In genomic region chr2:26640781-26641564, GRCh38 we compare ENCODE assay signal across 16 cellular contexts. TPM values are rescaled to one million over a fixed set of nuclear protein-coding genes. Genes with fewer than 3 reads are reported as not detected.
A peak's percentile ranks its signal among the peaks of the same experiment; 100 is the strongest.
DNase-seq lines count a peak whose midpoint lies in the region; ATAC-seq, FAIRE-seq and TF ChIP-seq lines count a peak whose summit lies in the region.
"Had no signal": no experiment of that assay in that cellular context is flagged by ENCODE, and none has a peak within 500 bp of the region (broad histone marks: within the 10 kb centered on the region; RNA-seq: fewer than 3 reads in every experiment).

TSS of gene CIB4 (minus strand) at chr2:26641366. CDS start at chr2:26641314, 52 bp downstream.

- H3K4me1 ChIP-seq in HepG2 (ENCODE audit: insufficient read depth, low read length) (no peaks in the 10 kb centered on the region), right lobe of liver (no peaks in the 10 kb centered on the region)

- DNase-seq in HepG2 (ENCODE audit: low spot score) (no peak), right lobe of liver (no peak), astrocyte of the hippocampus (ENCODE audit: low read depth, low spot score) (peak; percentile 33), left kidney (ENCODE audit: low read depth, low spot score) (peak; percentile 56), COR-L47 (lab: John Stamatoyannopoulos, UW) (no peak), Right ventricle myocardium inferior (ENCODE audit: missing footprints) (no peak)
- no peak for DNase-seq in natural killer cell treated with Interleukin-12 subunit alpha and Interleukin-12 subunit beta and Interleukin-15 and Interleukin-18, amount 100 ng/mL, for 72 hours (ENCODE audit: low spot score)
- DNase-seq: activated T-cell treated with anti-CD3 and anti-CD28 coated beads for 4 hours, amygdala, nucleus accumbens had no signal

- H3K4me1 Mint-ChIP-seq in natural killer cell treated with Interleukin-12 subunit alpha and Interleukin-12 subunit beta and Interleukin-15 and Interleukin-18, amount 100 ng/mL, for 72 hours (ENCODE audit: low read depth in 2 of 2), result peaks cover 6 to 11% of the 10 kb centered on the region in 2 donors

- BruUV-seq in HepG2 (replicated peaks; lab: Mats Ljungman, UMichigan), result no TSS peak

- in situ Hi-C loops in HepG2 (cut with HindIII; ENCODE audit: extremely low pct_ligation_motif_present, low pct_unique_long_range_greater_than_20kb), result no loop called here

- no peak within 1 kb of the TSS for H2AFZ ChIP-seq in HepG2 (ENCODE audit: low read length)

- H3K27ac ChIP-seq in HepG2 (ENCODE audit: extremely low read length, insufficient read depth, low read length), result no peak within 1 kb of the TSS
- no peak within 1 kb of the TSS for H3K27ac ChIP-seq in right lobe of liver
- H3K27ac ChIP-seq: gastroesophageal sphincter had no signal

- H3K36me3 Mint-ChIP-seq in natural killer cell treated with Interleukin-12 subunit alpha and Interleukin-12 subunit beta and Interleukin-15 and Interleukin-18, amount 100 ng/mL, for 72 hours, result no peaks in the 10 kb centered on the region

- no peak within 1 kb of the TSS for H3K4me2 ChIP-seq in HepG2 (ENCODE audit: low read depth, low read length)
- H3K4me2 ChIP-seq: SK-N-SH had no signal

- no peaks in the 10 kb centered on the region; the same call in 1 of the 2 replicates for H4K20me1 ChIP-seq in HepG2 (ENCODE audit: insufficient read depth, low read length)

- CTCF ChIA-PET in HepG2 (lab: Yijun Ruan, JAX; ENCODE audit: low intra/inter-chr PET ratio, low total read pairs), result no interaction called here

- POLR2A ChIA-PET in HepG2 (lab: Yijun Ruan, JAX), result no interaction called here

- intact Hi-C loops in HepG2 (cut with micrococcal nuclease; ENCODE audit: unreplicated experiment), result no loop called here
- intact Hi-C loops in right lobe of liver (cut with DNase I), result no loop called here
- intact Hi-C loops in Right ventricle myocardium inferior (cut with DNase I), result no loop called here

- H3K9me3 Mint-ChIP-seq in natural killer cell treated with Interleukin-12 subunit alpha and Interleukin-12 subunit beta and Interleukin-15 and Interleukin-18, amount 100 ng/mL, for 72 hours, result no peaks in the 10 kb centered on the region

- no peaks in the 10 kb centered on the region for H3K79me2 ChIP-seq in HepG2 (ENCODE audit: insufficient read depth, low read length)

- H3K27me3 ChIP-seq in HepG2 (ENCODE audit: control insufficient read depth in 1 of 2, insufficient read depth in 2 of 2, low read length in 2 of 2) (peaks cover 3 to 66% of the 10 kb centered on the region in 2 experiments; a peak in 3 of 5 replicates), right lobe of liver (no peaks in the 10 kb centered on the region)

- peaks cover 17 to 36% of the 10 kb centered on the region in 2 donors for H3K27me3 Mint-ChIP-seq in natural killer cell treated with Interleukin-12 subunit alpha and Interleukin-12 subunit beta and Interleukin-15 and Interleukin-18, amount 100 ng/mL, for 72 hours

- H3K4me3 ChIP-seq in HepG2 (replicated peaks in 1 of 3; ENCODE audit: insufficient read depth in 1 of 3, low read depth in 2 of 3, low read length in 3 of 3) (no peak within 1 kb of the TSS), right lobe of liver (no peak within 1 kb of the TSS)
- H3K4me3 ChIP-seq: gastroesophageal sphincter had no signal

- WGBS in HepG2 (ENCODE audit: low lambda C conversion rate), result 29% methylated on average over 8 of the region's 8 CpGs
- 59% methylated on average over 5 of the region's 8 CpGs for WGBS in right lobe of liver (ENCODE audit: insufficient coverage, low coverage, low lambda C conversion rate, missing lambda C conversion rate)

- no peak for TF ChIP-seq EP300 in HepG2 (IDR thresholded peaks at IDR 0.05; ENCODE audit: low read depth in 2 of 2, low read length in 2 of 2)
- TF ChIP-seq EP300 in HepG2 (CRISPR knock-in tag; IDR thresholded peaks at IDR 0.05; ENCODE audit: borderline replicate concordance), result no peak

- H3K36me3 ChIP-seq in HepG2 (replicated peaks in 1 of 2; ENCODE audit: control insufficient read depth in 1 of 2, insufficient read depth in 2 of 2, low read length in 2 of 2) (no peaks in the 10 kb centered on the region), right lobe of liver (no peaks in the 10 kb centered on the region)
- H3K36me3 ChIP-seq: gastroesophageal sphincter had no signal

- TF ChIP-seq CTCF in HepG2 (CRISPR knock-in tag; IDR thresholded peaks at IDR 0.05) (no peak), right lobe of liver (IDR thresholded peaks at IDR 0.05) (no peak)

- FAIRE-seq in HepG2 (lab: Jason Lieb, UNC), result no peak
- FAIRE-seq: GM12891 had no signal

- no peaks in the 10 kb centered on the region for H3K9me3 ChIP-seq in HepG2 (ENCODE audit: low read length)
- no peaks in the 10 kb centered on the region for H3K9me3 ChIP-seq in right lobe of liver
- H3K9me3 ChIP-seq: gastroesophageal sphincter, SK-N-SH had no signal

- no peak for TF ChIP-seq RAD21 in HepG2 (CRISPR knock-in tag; IDR thresholded peaks at IDR 0.05)

- no peak within 1 kb of the TSS for H3K27ac Mint-ChIP-seq in natural killer cell treated with Interleukin-12 subunit alpha and Interleukin-12 subunit beta and Interleukin-15 and Interleukin-18, amount 100 ng/mL, for 72 hours

- ATAC-seq in HepG2 (no peak), right lobe of liver (no peak), Right ventricle myocardium inferior (no peak), HG02610 (IDR thresholded peaks at IDR 0.05; ENCODE audit: unreplicated experiment) (no peak)
- ATAC-seq in natural killer cell treated with Interleukin-12 subunit alpha and Interleukin-12 subunit beta and Interleukin-15 and Interleukin-18, amount 100 ng/mL, for 72 hours, result no peak
- ATAC-seq: gastroesophageal sphincter had no signal

- no peak within 1 kb of the TSS for H3K9ac ChIP-seq in HepG2 (ENCODE audit: insufficient read depth, low read depth, low read length)
- H3K9ac ChIP-seq: SK-N-SH had no signal

- TF ChIP-seq POLR2A in HepG2 (IDR thresholded peaks at IDR 0.05; ENCODE audit: insufficient read depth in 1 of 2, low read depth in 2 of 2, low read length in 2 of 2) (no peak), right lobe of liver (IDR thresholded peaks at IDR 0.05) (no peak)

- no peak within 1 kb of the TSS for H3K4me3 Mint-ChIP-seq in natural killer cell treated with Interleukin-12 subunit alpha and Interleukin-12 subunit beta and Interleukin-15 and Interleukin-18, amount 100 ng/mL, for 72 hours

TF ChIP-seq in HepG2, 621 proteins besides CTCF, POLR2A, EP300 and RAD21:
- TF ChIP-seq RFX1 (IDR thresholded peaks at IDR 0.05) (peak; percentile 47), MAFF (IDR thresholded peaks at IDR 0.05; ENCODE audit: low read depth, low read length) (peak; percentile 46), ZSCAN12 (CRISPR knock-in tag; IDR thresholded peaks at IDR 0.05) (no peak), MAFK (conservative IDR thresholded peaks at IDR 0.05 in 1 of 2, IDR thresholded peaks at IDR 0.05 in 1 of 2; ENCODE audit: low read length in 2 of 2) (peak; percentile 46 to 47; a peak in 3 of 4 replicates)

RNA-seq across cellular contexts. Expression of gene CIB4, which starts in this region (rescaled TPM):
- not detected in 2 replicates for total RNA-seq in HepG2 (2016; rRNA removed; fragmentation: Illumina TruSeq; extraction: Trizol)
- not detected in 2 replicates for total RNA-seq in HepG2 (2016; cell fraction: cytosol; rRNA removed; fragmentation: Illumina TruSeq; extraction: Trizol; ENCODE audit: low read depth)
- not detected in 2 replicates for total RNA-seq in HepG2 (2016; cell fraction: insoluble cytoplasmic fraction; rRNA removed; fragmentation: Illumina TruSeq; extraction: Trizol)
- total RNA-seq in HepG2 (2016; cell fraction: membrane; rRNA removed; fragmentation: Illumina TruSeq; extraction: Trizol), result not detected in 2 replicates
- not detected in 2 replicates for total RNA-seq in HepG2 (2016; cell fraction: nucleus; rRNA removed; fragmentation: Illumina TruSeq; extraction: Trizol)
- polyA plus RNA-seq in HepG2 (2011; rRNA removed), result not detected in 2 replicates
- polyA plus RNA-seq in HepG2 (2011; cell fraction: cytosol; rRNA removed), result not detected in 2 replicates
- not detected in 2 replicates for polyA plus RNA-seq in HepG2 (2011; cell fraction: nucleus; rRNA removed)
- not detected in 2 replicates for polyA plus RNA-seq in HepG2 (2012)
- polyA plus RNA-seq in HepG2 (2016; cell fraction: cytosol; fragmentation: Illumina TruSeq; extraction: Trizol; ENCODE audit: low read depth), result not detected in 2 replicates
- polyA plus RNA-seq in HepG2 (2016; cell fraction: insoluble cytoplasmic fraction; fragmentation: Illumina TruSeq; extraction: Trizol; ENCODE audit: low read depth), result not detected in 2 replicates
- not detected in 2 replicates for polyA plus RNA-seq in HepG2 (2016; cell fraction: membrane; fragmentation: Illumina TruSeq; extraction: Trizol; ENCODE audit: low read depth)
- polyA plus RNA-seq in HepG2 (2016; cell fraction: nucleus; fragmentation: Illumina TruSeq; extraction: Trizol; ENCODE audit: insufficient read depth, low read depth), result not detected in 2 replicates
- polyA minus RNA-seq in HepG2 (2011; rRNA and poly(A)+ RNA removed; ENCODE audit: low replicate concordance), result not detected in 2 replicates
- not detected in 2 replicates for polyA minus RNA-seq in HepG2 (2011; cell fraction: cytosol; rRNA and poly(A)+ RNA removed)
- polyA minus RNA-seq in HepG2 (2011; cell fraction: nucleus; rRNA and poly(A)+ RNA removed), result not detected in 2 replicates
- not detected for total RNA-seq in right lobe of liver
- not detected for total RNA-seq in Right ventricle myocardium inferior
- not detected for total RNA-seq in natural killer cell treated with Interleukin-12 subunit alpha and Interleukin-12 subunit beta and Interleukin-15 and Interleukin-18, amount 100 ng/mL, for 72 hours
- total RNA-seq: Daoy, gastroesophageal sphincter, liver had no signal
- polyA plus RNA-seq: liver, SK-N-SH had no signal

Comparison
In these comparisons a context has a peak if more than half of its experiments do, and no peak if none do; other contexts are left out.
1. DNase-seq: peak in astrocyte of the hippocampus (single experiment) and left kidney (single experiment); none in HepG2 (single experiment), right lobe of liver (0 of 3), COR-L47 (single experiment), Right ventricle myocardium inferior (single experiment) and natural killer cell treated with Interleukin-12 subunit alpha and Interleukin-12 subunit beta and Interleukin-15 and Interleukin-18, amount 100 ng/mL, for 72 hours (single experiment).